In the genomic region with DNA sequence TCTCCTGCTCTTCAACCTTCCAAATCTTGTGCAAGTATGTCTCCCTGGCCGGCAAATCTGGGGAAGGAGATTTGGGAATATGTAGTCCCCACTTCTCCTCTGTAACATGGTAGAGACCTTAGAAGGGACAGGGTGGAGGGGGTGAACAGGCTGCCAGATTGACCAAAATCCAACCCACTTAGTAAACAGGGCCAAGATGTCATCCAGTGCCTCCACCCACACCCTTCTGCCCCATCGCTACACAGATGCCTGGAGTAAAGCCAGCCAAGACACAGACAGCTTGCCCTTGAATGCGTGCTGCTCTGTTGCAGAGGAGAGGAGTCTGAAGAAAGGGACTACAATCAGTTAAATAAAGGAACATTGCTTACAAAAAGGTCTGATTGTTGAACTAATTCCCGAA, we compare ENCODE assay signal across 1 cellular context.
TF ChIP-seq lines count a peak whose summit lies in the region.

No MANE protein-coding gene starts in this region.

TF ChIP-seq in IMR-90, 13 proteins besides CTCF, POLR2A, EP300 and RAD21:
- TF ChIP-seq FOS (IDR thresholded peaks at IDR 0.05; ENCODE audit: low read depth, low read length) (no peak), CEBPB (IDR thresholded peaks at IDR 0.05; ENCODE audit: low read depth, low read length) (no peak), CHD1 (IDR thresholded peaks at IDR 0.05; ENCODE audit: low read depth, low read length) (no peak)
TF ChIP-seq in IMR-90: peak in this region for 0.
